9 cellular contexts compared by ENCODE assay signal in genomic region chr1:197519741-197520334, GRCh38.
DNase-seq lines count a peak whose midpoint lies in the region; ATAC-seq and TF ChIP-seq lines count a peak whose summit lies in the region.
"Had no signal": no experiment of that assay in that cellular context is flagged by ENCODE, and none has a peak within 500 bp of the region (broad histone marks: within the 10 kb centered on the region; RNA-seq: fewer than 3 reads in every experiment).

No MANE protein-coding gene starts in this region.

- H2BK120ac ChIP-seq in neuronal stem cell (ENCODE audit: low read depth, low read length): no peak overlapping the region

- no peaks in the 10 kb centered on the region for H3K27me3 ChIP-seq in neuronal stem cell (ENCODE audit: control insufficient read depth in 3 of 3, insufficient read depth in 3 of 3, low read depth in 1 of 3, low read length in 3 of 3)

- ATAC-seq in GM21723 (IDR thresholded peaks at IDR 0.05; ENCODE audit: unreplicated experiment): peak; percentile 52
- no peak for ATAC-seq in HG03097 (IDR thresholded peaks at IDR 0.05; ENCODE audit: low FRiP score, unreplicated experiment)

- no peak overlapping the region for H2BK15ac ChIP-seq in neuronal stem cell (ENCODE audit: low read length)

- no peak overlapping the region for H3K18ac ChIP-seq in neuronal stem cell (ENCODE audit: low read length)

- no peak overlapping the region for H3K27ac Mint-ChIP-seq in activated naive CD8-positive, alpha-beta T cell treated with anti-CD3 and anti-CD28 coated beads for 36 hours

- H3K4me1 ChIP-seq in neuronal stem cell (ENCODE audit: control insufficient read depth in 2 of 2, insufficient read depth in 1 of 2, low read depth in 1 of 2, low read length in 2 of 2): no peaks in the 10 kb centered on the region

- H2AFZ ChIP-seq in neuronal stem cell (ENCODE audit: low read length): no peak overlapping the region

- H3K36me3 ChIP-seq in neuronal stem cell (replicated peaks in 1 of 2; ENCODE audit: control insufficient read depth in 2 of 2, insufficient read depth in 2 of 2, low read length in 2 of 2): no peaks in the 10 kb centered on the region

- TF ChIP-seq CTCF in RWPE1 (conservative IDR thresholded peaks at IDR 0.05; ENCODE audit: low read depth): peak; percentile 56

- H3K9me3 ChIP-seq in neuronal stem cell (replicated peaks in 1 of 2; ENCODE audit: control insufficient read depth in 2 of 2, insufficient read depth in 1 of 2, low read depth in 1 of 2, low read length in 2 of 2): no peaks in the 10 kb centered on the region

- H3K23ac ChIP-seq in neuronal stem cell (ENCODE audit: low read depth, low read length, poor library complexity): no peak overlapping the region

- H4K91ac ChIP-seq in neuronal stem cell (ENCODE audit: low read depth, low read length, poor library complexity): no peak overlapping the region

- no peak overlapping the region for H3K4me3 ChIP-seq in neuronal stem cell (ENCODE audit: low read length in 2 of 2)

- H2AK5ac ChIP-seq in neuronal stem cell (ENCODE audit: low read depth, low read length): no peak overlapping the region

- no peak overlapping the region for H3K4me2 ChIP-seq in neuronal stem cell (ENCODE audit: insufficient read depth, low read length, poor library complexity, severe bottlenecking)

- no CpG with 5 or more reads among the region's 1 CpG for WGBS in neuronal stem cell (ENCODE audit: extremely low coverage in 2 of 2, insufficient read length in 2 of 2, insufficient replicate concordance in 1 of 2), 2 donors

- CTCF ChIA-PET in RWPE1 (lab: Yijun Ruan, JAX): interaction anchor here (0.5 to 1.2 kb wide), 22 partner anchors 16 to 1877 kb away, joined by 3 to 5 read pairs (median 3); no protein-coding TSS in a partner anchor

- no peak overlapping the region for H3K14ac ChIP-seq in neuronal stem cell (ENCODE audit: low read length)

- H3K27me3 Mint-ChIP-seq in activated naive CD8-positive, alpha-beta T cell treated with anti-CD3 and anti-CD28 coated beads for 36 hours: no peaks in the 10 kb centered on the region

- H3K4me1 Mint-ChIP-seq in activated naive CD8-positive, alpha-beta T cell treated with anti-CD3 and anti-CD28 coated beads for 36 hours: peaks cover 5% of the 10 kb centered on the region

- H3K4ac ChIP-seq in neuronal stem cell (ENCODE audit: low read length): no peak overlapping the region

- no peak overlapping the region for H4K8ac ChIP-seq in neuronal stem cell (ENCODE audit: low read depth, low read length)

- DNase-seq in CD1c-positive myeloid dendritic cell (ENCODE audit: extremely low spot score): peak; percentile 12
- peak; percentile 48 for DNase-seq in RWPE1 (ENCODE audit: low spot score)
- peak; percentile 31 for DNase-seq in iPS-NIHi11 (ENCODE audit: low spot score)
- DNase-seq in activated naive CD8-positive, alpha-beta T cell treated with anti-CD3 and anti-CD28 coated beads for 36 hours: no peak
- no peak for DNase-seq in GF-D8 (lab: John Stamatoyannopoulos, UW)
- no peak for DNase-seq in neuronal stem cell (ENCODE audit: low spot score)
- DNase-seq: activated naive CD4-positive, alpha-beta T cell had no signal

- no peaks in the 10 kb centered on the region for H3K9me3 Mint-ChIP-seq in activated naive CD8-positive, alpha-beta T cell treated with anti-CD3 and anti-CD28 coated beads for 36 hours

- no peak overlapping the region for H2BK12ac ChIP-seq in neuronal stem cell (ENCODE audit: low read length)

- POLR2A ChIA-PET in RWPE1 (lab: Yijun Ruan, JAX; ENCODE audit: low non-redundant PET): interaction anchor here (0.6 kb wide), 1 partner anchor 392 kb away, joined by 3 read pairs; no protein-coding TSS in a partner anchor

- H3K79me1 ChIP-seq in neuronal stem cell (ENCODE audit: low read depth, low read length): no peaks in the 10 kb centered on the region

- no peak overlapping the region for H2BK5ac ChIP-seq in neuronal stem cell (ENCODE audit: low read length)

- H3K36me3 Mint-ChIP-seq in activated naive CD8-positive, alpha-beta T cell treated with anti-CD3 and anti-CD28 coated beads for 36 hours: no peaks in the 10 kb centered on the region

- no peak overlapping the region for H3K4me3 Mint-ChIP-seq in activated naive CD8-positive, alpha-beta T cell treated with anti-CD3 and anti-CD28 coated beads for 36 hours

- H3K27ac ChIP-seq in RWPE1 (no peak overlapping the region), neuronal stem cell (replicated peaks; ENCODE audit: low read length) (no peak overlapping the region)

- H3K9ac ChIP-seq in neuronal stem cell (ENCODE audit: low read depth, low read length, poor library complexity): no peak overlapping the region

Comparison
In these comparisons a context has a peak if more than half of its experiments do, and no peak if none do; other contexts are left out.
1. DNase-seq: peak in CD1c-positive myeloid dendritic cell (single experiment), RWPE1 (single experiment) and iPS-NIHi11 (single experiment); none in activated naive CD8-positive, alpha-beta T cell treated with anti-CD3 and anti-CD28 coated beads for 36 hours (single experiment), GF-D8 (single experiment) and neuronal stem cell (single experiment).